ENCODE assay signal across 10 cellular contexts in the genomic region with DNA sequence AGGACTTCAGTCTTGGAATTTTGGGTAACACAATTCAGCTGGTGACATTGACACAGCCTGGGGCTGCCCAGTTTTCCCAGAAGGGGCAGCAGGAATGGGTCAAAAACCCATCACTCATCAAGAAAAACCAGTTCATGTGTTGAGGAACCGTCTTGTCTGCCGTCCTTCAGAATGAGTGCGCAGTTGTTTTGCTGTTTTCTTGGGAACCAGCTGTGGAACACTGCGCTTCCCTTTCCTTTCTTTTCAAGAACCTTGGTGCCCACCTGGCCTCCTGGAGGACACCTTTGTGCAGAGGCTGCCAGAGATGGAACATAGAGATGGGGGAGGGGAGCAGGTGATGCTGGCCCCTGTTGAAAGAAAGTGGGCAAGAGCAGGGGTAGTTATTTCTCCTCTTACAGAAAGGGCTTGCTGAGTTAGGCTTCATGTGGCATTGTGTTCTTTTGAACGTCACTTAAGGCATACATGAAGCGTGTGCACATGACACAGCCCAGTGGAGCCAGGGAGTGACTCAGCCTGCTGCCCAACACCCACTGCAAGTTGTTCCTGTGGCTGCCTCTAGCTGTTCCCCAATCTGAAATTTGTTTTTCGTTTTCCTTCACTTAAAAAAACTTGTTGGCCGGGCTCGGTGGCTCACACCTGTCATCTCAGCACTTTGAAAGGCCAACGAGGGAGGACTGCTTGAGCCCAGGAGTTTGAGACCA.
DNase-seq lines count a peak whose midpoint lies in the region; ATAC-seq and TF ChIP-seq lines count a peak whose summit lies in the region.
"Had no signal": no experiment of that assay in that cellular context is flagged by ENCODE, and none has a peak within 500 bp of the region (broad histone marks: within the 10 kb centered on the region; RNA-seq: fewer than 3 reads in every experiment).

No MANE protein-coding gene starts in this region.

- H3K27me3 ChIP-seq in skeletal muscle tissue (ENCODE audit: control insufficient read depth in 3 of 3, insufficient read depth in 3 of 3, low read length in 3 of 3), result no peaks in the 10 kb centered on the region

- no peak for TF ChIP-seq CTCF in GM20000 (IDR thresholded peaks at IDR 0.05; ENCODE audit: extremely low read depth, missing control alignments)

- H3K27ac ChIP-seq in skeletal muscle tissue (ENCODE audit: low read depth, low read length), result peak overlapping the region; percentile 68
- H3K27ac ChIP-seq: SK-N-MC had no signal

- peak; percentile 80 for ATAC-seq in HG03520 (IDR thresholded peaks at IDR 0.05; ENCODE audit: unreplicated experiment)
- ATAC-seq in Right ventricle myocardium superior (ENCODE audit: poor library complexity), result peak; percentile 85

- peak overlapping the region in 1 of 3 donors; percentile 6 for H3K4me3 ChIP-seq in skeletal muscle tissue (ENCODE audit: low read length in 3 of 3)
- H3K4me3 ChIP-seq: SK-N-MC had no signal

- H3K4me1 Mint-ChIP-seq in activated CD4-positive, alpha-beta T cell treated with anti-CD3 and anti-CD28 coated beads, Interleukin-2, amount 10 ng/mL, durations not matched to agents 24 days and 14 days, result no peaks in the 10 kb centered on the region

- no peaks in the 10 kb centered on the region for H3K36me3 ChIP-seq in skeletal muscle tissue (ENCODE audit: control insufficient read depth in 3 of 3, insufficient read depth in 3 of 3, low read length in 3 of 3)

- no peaks in the 10 kb centered on the region for H3K9me3 ChIP-seq in skeletal muscle tissue (ENCODE audit: control insufficient read depth in 3 of 3, low read length in 3 of 3)

- intact Hi-C loops in Right ventricle myocardium superior (cut with DNase I), result no loop called here
- intact Hi-C loops in activated CD4-positive, alpha-beta T cell treated with anti-CD3 and anti-CD28 coated beads, Interleukin-2, amount 10 ng/mL, durations not matched to agents 24 days and 14 days (cut with micrococcal nuclease), result no loop called here

- no peaks in the 10 kb centered on the region for H3K27me3 Mint-ChIP-seq in activated CD4-positive, alpha-beta T cell treated with anti-CD3 and anti-CD28 coated beads, Interleukin-2, amount 10 ng/mL, durations not matched to agents 24 days and 14 days

- H3K4me3 Mint-ChIP-seq in activated CD4-positive, alpha-beta T cell treated with anti-CD3 and anti-CD28 coated beads, Interleukin-2, amount 10 ng/mL, durations not matched to agents 24 days and 14 days, result no peak overlapping the region
- H3K4me3 Mint-ChIP-seq: neural crest cell had no signal

- no peaks in the 10 kb centered on the region for H3K36me3 Mint-ChIP-seq in activated CD4-positive, alpha-beta T cell treated with anti-CD3 and anti-CD28 coated beads, Interleukin-2, amount 10 ng/mL, durations not matched to agents 24 days and 14 days (ENCODE audit: low read depth)

- H3K27ac Mint-ChIP-seq in activated CD4-positive, alpha-beta T cell treated with anti-CD3 and anti-CD28 coated beads, Interleukin-2, amount 10 ng/mL, durations not matched to agents 24 days and 14 days, result no peak overlapping the region

- H3K4me1 ChIP-seq in skeletal muscle tissue (ENCODE audit: control insufficient read depth in 3 of 3, insufficient read depth in 3 of 3, low read length in 3 of 3), result peaks cover 0 to 10% (median 9%) of the 10 kb centered on the region in 3 donors

- H3K9ac ChIP-seq in skeletal muscle tissue (ENCODE audit: low read depth in 1 of 3, low read length in 3 of 3), result no peak overlapping the region

- H3K9me3 Mint-ChIP-seq in activated CD4-positive, alpha-beta T cell treated with anti-CD3 and anti-CD28 coated beads, Interleukin-2, amount 10 ng/mL, durations not matched to agents 24 days and 14 days, result no peaks in the 10 kb centered on the region
- H3K9me3 Mint-ChIP-seq: neural crest cell had no signal

- DNase-seq in DMS53 (lab: John Stamatoyannopoulos, UW) (peak; percentile 75), GM20000 (ENCODE audit: low spot score) (peak; percentile 82), SKM-1 (lab: John Stamatoyannopoulos, UW; ENCODE audit: unreplicated experiment) (peak; percentile 72), Right ventricle myocardium superior (peak; percentile 77)
- no peak for DNase-seq in activated naive CD4-positive, alpha-beta T cell treated with anti-CD3 and anti-CD28 coated beads, Interleukin-2, amount 50 U/mL, for 16 hours
- DNase-seq in activated CD4-positive, alpha-beta T cell treated with anti-CD3 and anti-CD28 coated beads, Interleukin-2, amount 10 ng/mL, durations not matched to agents 24 days and 14 days, result no peak

Comparison
In these comparisons a context has a peak if more than half of its experiments do, and no peak if none do; other contexts are left out.
1. DNase-seq: peak in DMS53 (single experiment), GM20000 (single experiment), SKM-1 (single experiment) and Right ventricle myocardium superior (single experiment); none in activated naive CD4-positive, alpha-beta T cell treated with anti-CD3 and anti-CD28 coated beads, Interleukin-2, amount 50 U/mL, for 16 hours (single experiment) and activated CD4-positive, alpha-beta T cell treated with anti-CD3 and anti-CD28 coated beads, Interleukin-2, amount 10 ng/mL, durations not matched to agents 24 days and 14 days (single experiment).